8 cellular contexts compared by ENCODE assay signal in genomic region chr14:33839193-33840076, GRCh38.
A peak's percentile ranks its signal among the peaks of the same experiment; 100 is the strongest.
DNase-seq lines count a peak whose midpoint lies in the region; ATAC-seq and TF ChIP-seq lines count a peak whose summit lies in the region.

No MANE protein-coding gene starts in this region.

- H3K36me3 ChIP-seq in esophagus squamous epithelium = no peaks in the 10 kb centered on the region

- TF ChIP-seq CTCF in esophagus squamous epithelium (IDR thresholded peaks at IDR 0.05) (peak; percentile 69 to 83 (median 76)), neural crest cell (conservative IDR thresholded peaks at IDR 0.05) (peak; percentile 89), type B pancreatic cell (conservative IDR thresholded peaks at IDR 0.05) (peak; percentile 90)

- H3K4me3 Mint-ChIP-seq in neural crest cell = no peak overlapping the region
- H3K4me3 Mint-ChIP-seq in type B pancreatic cell = no peak overlapping the region

- peak; percentile 54 for ATAC-seq in HG02798 (IDR thresholded peaks at IDR 0.05; ENCODE audit: poor library complexity, unreplicated experiment)
- no peak for ATAC-seq in GM19324 (IDR thresholded peaks at IDR 0.05; ENCODE audit: low FRiP score, unreplicated experiment)

- no peak for TF ChIP-seq POLR2A in esophagus squamous epithelium (IDR thresholded peaks at IDR 0.05)

- 34 to 40% methylated on average over 14 of the region's 16 CpGs for WGBS in esophagus squamous epithelium, 2 donors

- H3K27ac Mint-ChIP-seq in neural crest cell (ENCODE audit: unreplicated experiment) (no peak overlapping the region), type B pancreatic cell (no peak overlapping the region)

- H3K27me3 Mint-ChIP-seq in neural crest cell (ENCODE audit: low read depth) (no peaks in the 10 kb centered on the region), type B pancreatic cell (peaks cover 4% of the 10 kb centered on the region)

- intact Hi-C loops in esophagus squamous epithelium (cut with DNase I) = loop anchor here (5.0 to 10.0 kb wide), 3 partner anchors 258 to 463 kb away; no protein-coding TSS in a partner anchor

- H3K4me1 ChIP-seq in esophagus squamous epithelium = peaks cover 0 to 6% (median 0%) of the 10 kb centered on the region in 3 donors

- peak; percentile 26 for DNase-seq in DMS53 treated with DMSO at 0.1 percent for 48 hours (lab: John Stamatoyannopoulos, UW; ENCODE audit: unreplicated experiment)
- peak; percentile 46 for DNase-seq in NCI-H748 treated with DMSO at 0.1 percent for 48 hours (lab: John Stamatoyannopoulos, UW)
- DNase-seq in activated CD8-positive, alpha-beta memory T cell treated with anti-CD3 and anti-CD28 coated beads, Interleukin-2, amount 50 U/mL, for 48 hours = peak; percentile 70
- DNase-seq in esophagus squamous epithelium (lab: John Stamatoyannopoulos, UW) = no peak
- DNase-seq in neural crest cell (ENCODE audit: low read depth, low spot score) = peak; percentile 53
- no peak for DNase-seq in type B pancreatic cell (ENCODE audit: extremely low spot score, unreplicated experiment)

- H3K36me3 Mint-ChIP-seq in neural crest cell (ENCODE audit: low read depth) (no peaks in the 10 kb centered on the region), type B pancreatic cell (no peaks in the 10 kb centered on the region)

- no peak overlapping the region for H3K4me3 ChIP-seq in esophagus squamous epithelium

- H3K9me3 Mint-ChIP-seq in neural crest cell (no peaks in the 10 kb centered on the region), type B pancreatic cell (no peaks in the 10 kb centered on the region)

- no peaks in the 10 kb centered on the region for H3K27me3 ChIP-seq in esophagus squamous epithelium

- H3K4me1 Mint-ChIP-seq in neural crest cell (peaks cover 20% of the 10 kb centered on the region), type B pancreatic cell (ENCODE audit: unreplicated experiment) (peaks cover 31% of the 10 kb centered on the region)

- H3K9me3 ChIP-seq in esophagus squamous epithelium = no peaks in the 10 kb centered on the region

- no peak overlapping the region for H3K27ac ChIP-seq in esophagus squamous epithelium

Comparison
In these comparisons a context has a peak if more than half of its experiments do, and no peak if none do; other contexts are left out.
1. DNase-seq: peak in DMS53 treated with DMSO at 0.1 percent for 48 hours (single experiment), NCI-H748 treated with DMSO at 0.1 percent for 48 hours (single experiment), activated CD8-positive, alpha-beta memory T cell treated with anti-CD3 and anti-CD28 coated beads, Interleukin-2, amount 50 U/mL, for 48 hours (single experiment) and neural crest cell (single experiment); none in esophagus squamous epithelium (single experiment) and type B pancreatic cell (single experiment).
2. Peak in every context shown above with its lines, with median percentiles within 50 percentile points of each other: CTCF ChIP-seq.